ENCODE assay signal across 21 cellular contexts in the genomic region with DNA sequence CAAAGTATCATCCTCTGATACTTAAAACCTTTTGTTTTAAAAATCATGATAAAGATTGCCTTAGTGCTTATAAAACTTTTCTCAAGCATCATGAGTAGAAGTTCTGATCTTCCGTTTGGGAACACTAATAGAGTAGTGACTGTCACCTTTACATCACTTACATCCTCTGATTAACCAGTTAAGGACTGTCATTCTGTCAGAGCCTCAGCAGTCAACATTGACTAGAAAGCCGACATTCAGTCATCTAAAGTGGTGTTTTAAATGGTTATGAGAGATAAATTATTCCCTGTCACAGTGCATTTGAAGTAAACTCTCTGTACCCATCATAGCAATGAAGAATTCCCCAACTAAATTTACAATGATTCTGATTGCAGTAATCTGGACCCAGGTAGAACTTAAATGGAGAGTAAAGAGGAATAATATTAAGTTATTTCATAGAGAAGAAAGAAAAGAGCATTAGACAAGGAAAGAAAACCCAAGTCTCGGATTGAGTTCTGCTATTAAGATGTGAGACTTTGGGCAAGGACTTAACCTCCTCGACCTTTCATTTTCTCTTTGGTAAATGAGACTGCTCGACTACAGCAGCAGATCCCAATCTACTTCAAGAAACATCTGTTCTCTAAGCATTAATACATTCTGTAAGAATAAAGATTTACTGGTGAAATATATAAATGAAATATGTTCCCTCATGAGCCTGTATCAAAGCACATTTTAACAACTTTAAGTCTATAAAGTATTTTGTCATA.
DNase-seq lines count a peak whose midpoint lies in the region; ATAC-seq and TF ChIP-seq lines count a peak whose summit lies in the region.
"Had no signal": no experiment of that assay in that cellular context is flagged by ENCODE, and none has a peak within 500 bp of the region (broad histone marks: within the 10 kb centered on the region; RNA-seq: fewer than 3 reads in every experiment).

No MANE protein-coding gene starts in this region.

- H3K27me3 Mint-ChIP-seq in neural progenitor cell (ENCODE audit: insufficient read depth, low read depth) = peaks cover 4% of the 10 kb centered on the region

- no peak overlapping the region for H3K27ac Mint-ChIP-seq in neural progenitor cell
- H3K27ac Mint-ChIP-seq: T-helper 2 cell treated with Interferon-gamma antibody and Interleukin-4, amounts not matched to agents 5 μg/mL and 100 μg/mL, for 36 hours had no signal

- DNase-seq in neural progenitor cell (ENCODE audit: low spot score) (peak; percentile 2), activated gamma-delta T cell (lab: John Stamatoyannopoulos, UW) (no peak), kidney tubule cell (ENCODE audit: low spot score) (no peak), GOT3 (lab: John Stamatoyannopoulos, UW) (no peak), cortex of kidney (lab: John Stamatoyannopoulos, UW) (no peak)
- DNase-seq: DMS 273 treated with DMSO at 0.1 percent for 48 hours, DND-41, IMR-90, Karpas-422, NCI-H1092, NCI-H2081, NCI-H446 treated with DMSO at 0.1 percent for 48 hours, NCI-H69, PC-3, RPMI8226, SHP77 treated with DMSO at 0.1 percent for 48 hours, SK-N-SH had no signal

- H4K20me1 ChIP-seq in KMS-11 (ENCODE audit: insufficient read depth) (no peaks in the 10 kb centered on the region), neural progenitor cell (ENCODE audit: low read depth) (no peaks in the 10 kb centered on the region)

- H3K9ac ChIP-seq in KMS-11 = no peak overlapping the region
- no peak overlapping the region for H3K9ac ChIP-seq in neural progenitor cell
- H3K9ac ChIP-seq: SK-N-SH had no signal

- TF ChIP-seq CTCF in KMS-11 (conservative IDR thresholded peaks at IDR 0.05; ENCODE audit: low read depth, low read length) (no peak), neural progenitor cell (IDR thresholded peaks at IDR 0.05) (no peak)

- H3K27ac ChIP-seq in KMS-11 (no peak overlapping the region), neural progenitor cell (no peak overlapping the region)

- no peaks in the 10 kb centered on the region for H3K36me3 Mint-ChIP-seq in neural progenitor cell

- H3K36me3 ChIP-seq in KMS-11 (ENCODE audit: insufficient read depth) (no peaks in the 10 kb centered on the region), neural progenitor cell (no peaks in the 10 kb centered on the region)

- H3K79me2 ChIP-seq in KMS-11 (ENCODE audit: insufficient read depth, low read depth) = no peaks in the 10 kb centered on the region
- H3K79me2 ChIP-seq in neural progenitor cell (ENCODE audit: low read depth) = no peaks in the 10 kb centered on the region

- no peaks in the 10 kb centered on the region for H3K27me3 ChIP-seq in KMS-11 (ENCODE audit: insufficient read depth, low read depth)
- H3K27me3 ChIP-seq in neural progenitor cell = no peaks in the 10 kb centered on the region

- peaks cover 15% of the 10 kb centered on the region for H3K4me1 Mint-ChIP-seq in neural progenitor cell

- H3F3A ChIP-seq in neural progenitor cell (ENCODE audit: low read depth) = no peaks in the 10 kb centered on the region

- no peaks in the 10 kb centered on the region for H3K9me3 ChIP-seq in neural progenitor cell (ENCODE audit: low read depth)
- H3K9me3 ChIP-seq: SK-N-SH had no signal

- ATAC-seq in GM18907 (IDR thresholded peaks at IDR 0.05; ENCODE audit: unreplicated experiment) = peak; percentile 51
- peak; percentile 63 for ATAC-seq in GM21786 (IDR thresholded peaks at IDR 0.05; ENCODE audit: unreplicated experiment)
- ATAC-seq: PC-3 had no signal

- H3K4me3 Mint-ChIP-seq in neural progenitor cell = no peak overlapping the region
- H3K4me3 Mint-ChIP-seq: T-helper 2 cell treated with Interferon-gamma antibody and Interleukin-4, amounts not matched to agents 5 μg/mL and 100 μg/mL, for 36 hours had no signal

- H3K9me3 Mint-ChIP-seq in neural progenitor cell = no peaks in the 10 kb centered on the region

- H3K4me1 ChIP-seq in KMS-11 (ENCODE audit: low read depth, poor library complexity, severe bottlenecking) (no peaks in the 10 kb centered on the region), neural progenitor cell (peaks cover 28% of the 10 kb centered on the region)

- H3K4me3 ChIP-seq in KMS-11 (IDR thresholded peaks at IDR 0.05; ENCODE audit: insufficient read depth, low read depth, low read length) = no peak overlapping the region
- no peak overlapping the region for H3K4me3 ChIP-seq in neural progenitor cell

- H2AFZ ChIP-seq in KMS-11 (ENCODE audit: low read depth) = peak overlapping the region; percentile 8; the same call in 1 of the 2 replicates
- no peak overlapping the region for H2AFZ ChIP-seq in neural progenitor cell (replicated peaks)

- no peak overlapping the region for H3K4me2 ChIP-seq in KMS-11
- no peak overlapping the region for H3K4me2 ChIP-seq in neural progenitor cell
- H3K4me2 ChIP-seq: SK-N-SH had no signal
